ENCODE assay signal across 24 cellular contexts in genomic region chr12:131041968-131042847, GRCh38.
A peak's percentile ranks its signal among the peaks of the same experiment; 100 is the strongest.
DNase-seq lines count a peak whose midpoint lies in the region; ATAC-seq, FAIRE-seq and TF ChIP-seq lines count a peak whose summit lies in the region.
"Had no signal": no experiment of that assay in that cellular context is flagged by ENCODE, and none has a peak within 500 bp of the region (broad histone marks: within the 10 kb centered on the region; RNA-seq: fewer than 3 reads in every experiment).

No MANE protein-coding gene starts in this region.

- H4K91ac ChIP-seq in H1 (replicated peaks; ENCODE audit: insufficient read length, low read length) (no peak overlapping the region), neuronal stem cell (ENCODE audit: low read depth, low read length, poor library complexity) (no peak overlapping the region)

- H3K27me3 ChIP-seq in SK-N-SH (ENCODE audit: insufficient read depth) (no peaks in the 10 kb centered on the region), H1 (replicated peaks in 1 of 4; ENCODE audit: control insufficient read depth in 3 of 4, extremely low read depth in 1 of 4, insufficient read depth in 3 of 4, low read length in 3 of 4) (no peaks in the 10 kb centered on the region), neuronal stem cell (ENCODE audit: control insufficient read depth in 3 of 3, insufficient read depth in 3 of 3, low read depth in 1 of 3, low read length in 3 of 3) (peaks cover 0 to 37% (median 0%) of the 10 kb centered on the region in 3 experiments), prostate gland (replicated peaks; ENCODE audit: insufficient read depth) (no peaks in the 10 kb centered on the region)
- H3K27me3 ChIP-seq: SJSA1 had no signal

- H2BK5ac ChIP-seq in H1 (ENCODE audit: low read depth, low read length) (no peak overlapping the region), neuronal stem cell (ENCODE audit: low read length) (no peak overlapping the region)

- no peaks in the 10 kb centered on the region for H3K36me3 ChIP-seq in SK-N-SH (replicated peaks in 1 of 2; ENCODE audit: control insufficient read depth in 1 of 2, insufficient read depth in 2 of 2, low read length in 1 of 2)
- no peaks in the 10 kb centered on the region for H3K36me3 ChIP-seq in H1 (ENCODE audit: control insufficient read depth in 2 of 4, insufficient read depth in 4 of 4, low read length in 3 of 4)
- no peaks in the 10 kb centered on the region for H3K36me3 ChIP-seq in neuronal stem cell (replicated peaks in 1 of 2; ENCODE audit: control insufficient read depth in 2 of 2, insufficient read depth in 2 of 2, low read length in 2 of 2)
- no peaks in the 10 kb centered on the region for H3K36me3 ChIP-seq in prostate gland
- H3K36me3 ChIP-seq: BE2C, SJSA1 had no signal

- H3K14ac ChIP-seq in H1 (ENCODE audit: insufficient read length) (no peak overlapping the region), neuronal stem cell (ENCODE audit: low read length) (peak overlapping the region; percentile 79)

- no peak overlapping the region for H3K4ac ChIP-seq in H1 (replicated peaks; ENCODE audit: insufficient read length, low read depth, low read length)
- H3K4ac ChIP-seq in neuronal stem cell (ENCODE audit: low read length) = no peak overlapping the region

- TF ChIP-seq POLR2A in H1 (IDR thresholded peaks at IDR 0.05; ENCODE audit: control extremely low read depth in 1 of 2, low read depth in 2 of 2, low read length in 2 of 2) = no peak
- no peak for TF ChIP-seq POLR2A in prostate gland (IDR thresholded peaks at IDR 0.05)

- H3K4me1 ChIP-seq in SK-N-SH (ENCODE audit: control insufficient read depth in 1 of 2, insufficient read depth in 2 of 2, low read depth in 1 of 2, low read length in 1 of 2) (peaks cover 0 to 44% of the 10 kb centered on the region in 2 experiments; a peak in 1 of 4 replicates), H1 (replicated peaks in 1 of 4; ENCODE audit: control insufficient read depth in 3 of 4, insufficient read depth in 4 of 4, low read length in 3 of 4) (no peaks in the 10 kb centered on the region; a peak in 1 of 7 replicates), neuronal stem cell (ENCODE audit: control insufficient read depth in 2 of 2, insufficient read depth in 1 of 2, low read depth in 1 of 2, low read length in 2 of 2) (peaks cover 0 to 1% of the 10 kb centered on the region in 2 donors), prostate gland (replicated peaks) (no peaks in the 10 kb centered on the region)
- H3K4me1 ChIP-seq: SJSA1 had no signal

- H2BK120ac ChIP-seq in H1 (replicated peaks; ENCODE audit: low read depth, low read length) = no peak overlapping the region
- H2BK120ac ChIP-seq in neuronal stem cell (ENCODE audit: low read depth, low read length) = peak overlapping the region; percentile 51

- intact Hi-C loops in prostate gland (cut with DNase I) = no loop called here

- no peak for FAIRE-seq in H1 (lab: Jason Lieb, UNC)
- FAIRE-seq: D721Med, GM19239, HepG2 had no signal

- H3K9ac ChIP-seq in SK-N-SH (no peak overlapping the region), H1 (replicated peaks in 1 of 4; ENCODE audit: extremely low read depth in 1 of 4, low read depth in 3 of 4, low read length in 3 of 4) (no peak overlapping the region), neuronal stem cell (ENCODE audit: low read depth, low read length, poor library complexity) (peak overlapping the region; percentile 34)

- no peaks in the 10 kb centered on the region for H3K9me3 ChIP-seq in SK-N-SH
- peaks cover 0 to under 1% of the 10 kb centered on the region in 2 experiments; a peak in 1 of 4 replicates for H3K9me3 ChIP-seq in H1 (ENCODE audit: insufficient read depth in 2 of 2, low read depth in 1 of 2, low read length in 1 of 2)
- no peaks in the 10 kb centered on the region for H3K9me3 ChIP-seq in neuronal stem cell (replicated peaks in 1 of 2; ENCODE audit: control insufficient read depth in 2 of 2, insufficient read depth in 1 of 2, low read depth in 1 of 2, low read length in 2 of 2)
- H3K9me3 ChIP-seq in prostate gland = no peaks in the 10 kb centered on the region
- H3K9me3 ChIP-seq: BE2C, SJSA1 had no signal

- H3K18ac ChIP-seq in H1 (ENCODE audit: extremely low read depth, low read length) (no peak overlapping the region), neuronal stem cell (ENCODE audit: low read length) (peak overlapping the region; percentile 83)

- H2AK5ac ChIP-seq in H1 (ENCODE audit: low read depth, low read length) = no peak overlapping the region
- no peak overlapping the region for H2AK5ac ChIP-seq in neuronal stem cell (ENCODE audit: low read depth, low read length)

- no peak overlapping the region for H3K4me2 ChIP-seq in SK-N-SH
- no peak overlapping the region for H3K4me2 ChIP-seq in H1 (ENCODE audit: insufficient read depth in 1 of 2, low read depth in 2 of 2, low read length in 2 of 2)
- no peak overlapping the region for H3K4me2 ChIP-seq in neuronal stem cell (ENCODE audit: insufficient read depth, low read length, poor library complexity, severe bottlenecking)
- H3K4me2 ChIP-seq: PC-9 had no signal

- no peaks in the 10 kb centered on the region for H3K79me2 ChIP-seq in SK-N-SH (ENCODE audit: insufficient read depth)
- no peaks in the 10 kb centered on the region for H3K79me2 ChIP-seq in H1 (ENCODE audit: control insufficient read depth in 1 of 2, insufficient read depth in 2 of 2, low read length in 2 of 2)

- TF ChIP-seq EP300 in SK-N-SH (IDR thresholded peaks at IDR 0.05; ENCODE audit: borderline replicate concordance in 1 of 2, low read depth in 1 of 2, low read length in 1 of 2) (no peak), H1 (IDR thresholded peaks at IDR 0.05; ENCODE audit: borderline replicate concordance in 1 of 2, low read depth in 2 of 2, low read length in 2 of 2) (no peak)

- H3K23me2 ChIP-seq in H1 (ENCODE audit: low read depth, low read length) = no peaks in the 10 kb centered on the region

- CTCF ChIA-PET in SK-N-SH (lab: Yijun Ruan, JAX) = interaction anchor here (1.1 to 4.1 kb wide), 5 partner anchors 10 to 126 kb away, joined by 3 to 20 read pairs (median 5); no protein-coding TSS in a partner anchor
- CTCF ChIA-PET in H1 (lab: Charles Lee; ENCODE audit: partially characterized antibody) = interaction anchor here (1.4 kb wide), 1 partner anchor 62 kb away, joined by 5 read pairs; no protein-coding TSS in a partner anchor

- no peak overlapping the region for H2AFZ ChIP-seq in SK-N-SH (ENCODE audit: low read depth)
- H2AFZ ChIP-seq in H1 (ENCODE audit: low read length) = no peak overlapping the region
- no peak overlapping the region for H2AFZ ChIP-seq in neuronal stem cell (ENCODE audit: low read length)
- H2AFZ ChIP-seq: PC-9 had no signal

- H4K8ac ChIP-seq in H1 (ENCODE audit: extremely low read depth, insufficient read depth, low read length) = peak overlapping the region; percentile 20
- no peak overlapping the region for H4K8ac ChIP-seq in neuronal stem cell (ENCODE audit: low read depth, low read length)

- ATAC-seq in SK-N-SH treated with all-trans-retinoic acid at 6 μM for 48 hours = no peak

- no peaks in the 10 kb centered on the region for H4K20me1 ChIP-seq in SK-N-SH (ENCODE audit: insufficient read depth)
- peaks cover 0 to 1% of the 10 kb centered on the region in 2 experiments for H4K20me1 ChIP-seq in H1 (replicated peaks in 1 of 2; ENCODE audit: control insufficient read depth in 1 of 2, insufficient read depth in 2 of 2, low read length in 2 of 2)

- no peak for TF ChIP-seq CTCF in SK-N-SH (IDR thresholded peaks at IDR 0.05)
- no peak for TF ChIP-seq CTCF in H1 (IDR thresholded peaks at IDR 0.05; ENCODE audit: control extremely low read depth in 1 of 3, insufficient read depth in 1 of 3, low read depth in 1 of 3, low read length in 3 of 3)
- no peak for TF ChIP-seq CTCF in prostate gland (IDR thresholded peaks at IDR 0.05)

- 38% methylated on average over 27 of the region's 29 CpGs for WGBS in SK-N-SH (ENCODE audit: low lambda C conversion rate)
- WGBS in H1 (ENCODE audit: extremely low coverage in 1 of 2, insufficient coverage in 1 of 2, insufficient read length in 1 of 2, insufficient replicate concordance in 2 of 2, low coverage in 1 of 2, low lambda C conversion rate in 2 of 2, missing lambda C conversion rate in 1 of 2), 2 experiments = 82% methylated on average over 26 of the region's 29 CpGs; no CpG with 5 or more reads in 1 of the 2 experiments
- WGBS in neuronal stem cell (ENCODE audit: extremely low coverage in 2 of 2, insufficient read length in 2 of 2, insufficient replicate concordance in 1 of 2), 2 donors = no CpG with 5 or more reads among the region's 29 CpGs
- 84% methylated on average over 29 of the region's 29 CpGs for WGBS in prostate gland

- no peaks in the 10 kb centered on the region for H3F3A ChIP-seq in SK-N-SH (replicated peaks; ENCODE audit: insufficient read depth)

- H2BK15ac ChIP-seq in H1 (ENCODE audit: low read length) (no peak overlapping the region), neuronal stem cell (ENCODE audit: low read length) (no peak overlapping the region)

- no peak; the same call in 1 of the 2 replicates for TF ChIP-seq RAD21 in SK-N-SH (IDR thresholded peaks at IDR 0.05; ENCODE audit: low read length)
- TF ChIP-seq RAD21 in H1 (IDR thresholded peaks at IDR 0.05 in 1 of 2, conservative IDR thresholded peaks at IDR 0.05 in 1 of 2; ENCODE audit: low read depth in 2 of 2, low read length in 2 of 2) = no peak

- no peak overlapping the region for H3K56ac ChIP-seq in H1 (replicated peaks; ENCODE audit: insufficient read length, low read depth, low read length)

- H3K9me2 ChIP-seq in SK-N-SH = no peaks in the 10 kb centered on the region

- H3K79me1 ChIP-seq in H1 (ENCODE audit: low read depth, low read length) = no peaks in the 10 kb centered on the region
- H3K79me1 ChIP-seq in neuronal stem cell (ENCODE audit: low read depth, low read length) = no peaks in the 10 kb centered on the region

- no peak overlapping the region for H2BK12ac ChIP-seq in H1 (ENCODE audit: low read depth, low read length)
- no peak overlapping the region for H2BK12ac ChIP-seq in neuronal stem cell (ENCODE audit: low read length)

- POLR2A ChIA-PET in SK-N-SH (lab: Yijun Ruan, JAX) = no interaction called here
- POLR2A ChIA-PET in H1 (lab: Charles Lee; ENCODE audit: partially characterized antibody) = interaction anchor here (0.9 to 1.1 kb wide), 2 partner anchors 16 to 163 kb away, joined by 3 to 4 read pairs; no protein-coding TSS in a partner anchor

- no peak overlapping the region for H4K5ac ChIP-seq in H1 (ENCODE audit: insufficient read length, low read depth, low read length)

- H3K27ac ChIP-seq in SK-N-SH (ENCODE audit: low read depth in 2 of 2, low read length in 1 of 2) (no peak overlapping the region), H1 (ENCODE audit: low read depth, low read length) (no peak overlapping the region), neuronal stem cell (replicated peaks; ENCODE audit: low read length) (no peak overlapping the region), prostate gland (no peak overlapping the region)
- H3K27ac ChIP-seq: PC-9, SJSA1 had no signal

- H3K23ac ChIP-seq in H1 (ENCODE audit: insufficient read length) (no peak overlapping the region), neuronal stem cell (ENCODE audit: low read depth, low read length, poor library complexity) (no peak overlapping the region)

- H3K4me3 ChIP-seq in SK-N-SH (ENCODE audit: low read depth in 2 of 2, low read length in 1 of 2) (no peak overlapping the region), H1 (ENCODE audit: extremely low read depth in 1 of 4, insufficient read depth in 2 of 4, low read depth in 3 of 4, low read length in 4 of 4) (no peak overlapping the region), neuronal stem cell (ENCODE audit: low read length in 2 of 2) (no peak overlapping the region), prostate gland (no peak overlapping the region)
- H3K4me3 ChIP-seq: PC-9, SJSA1 had no signal

- no peak for DNase-seq in SK-N-SH
- DNase-seq in H1 (ENCODE audit: low read depth in 1 of 2, low spot score in 2 of 2) = no peak
- no peak for DNase-seq in neuronal stem cell (ENCODE audit: low spot score)
- no peak for DNase-seq in NCI-H345 treated with DMSO at 0.1 percent for 48 hours (lab: John Stamatoyannopoulos, UW; ENCODE audit: unreplicated experiment)
- no peak for DNase-seq in prostate gland (ENCODE audit: low spot score)
- DNase-seq in NCI-H446 (lab: John Stamatoyannopoulos, UW) = no peak
- DNase-seq: 8988T; ACHN; CD4-positive, CD25-positive, alpha-beta regulatory T cell; Karpas-422; NCI-H1436; NCI-H187; NCI-H2081 treated with DMSO at 0.1 percent for 48 hours; NCI-H2171; NCI-H226; NCI-H524; PC-9; Right ventricle myocardium superior had no signal

- no peak overlapping the region for H2BK20ac ChIP-seq in H1 (ENCODE audit: low read length)
